Comparison of ENCODE assay signal across 13 cellular contexts in the genomic region with DNA sequence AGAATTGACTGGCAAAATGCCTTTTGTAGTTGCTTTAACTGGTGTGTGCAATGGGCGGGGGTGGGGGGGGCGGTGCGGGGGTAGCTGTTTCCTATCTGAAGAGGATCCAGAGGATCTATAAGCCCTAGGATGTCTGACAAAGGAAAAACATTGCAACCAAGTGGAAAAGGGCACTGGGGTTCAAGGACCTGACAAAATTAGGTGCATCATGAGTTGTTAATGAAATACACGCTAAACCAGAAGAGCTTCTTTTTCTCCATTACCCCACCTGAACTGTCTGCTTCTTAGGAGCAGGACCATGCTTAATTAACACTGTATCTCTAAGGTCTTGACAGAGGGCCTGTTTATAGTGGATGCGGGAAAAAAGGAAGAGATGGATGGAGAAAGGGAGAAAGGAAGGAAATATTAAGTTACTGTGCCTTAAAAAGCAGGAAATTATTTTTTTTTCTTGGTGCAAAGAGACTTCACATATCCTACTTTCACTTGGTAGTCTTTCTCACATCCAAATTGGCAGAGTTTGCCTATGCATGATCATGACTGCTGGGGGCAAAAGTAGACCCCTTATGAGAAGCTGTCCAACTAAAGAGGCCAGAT. TPM values are rescaled to one million over a fixed set of nuclear protein-coding genes. Genes with fewer than 3 reads are reported as not detected.
DNase-seq lines count a peak whose midpoint lies in the region; ATAC-seq and TF ChIP-seq lines count a peak whose summit lies in the region.
"Had no signal": no experiment of that assay in that cellular context is flagged by ENCODE, and none has a peak within 500 bp of the region (broad histone marks: within the 10 kb centered on the region; RNA-seq: fewer than 3 reads in every experiment).

No MANE protein-coding gene starts in this region.

- TF ChIP-seq CTCF in ascending aorta (IDR thresholded peaks at IDR 0.05) (no peak), foreskin keratinocyte (conservative IDR thresholded peaks at IDR 0.05) (no peak), adrenal gland (IDR thresholded peaks at IDR 0.05) (no peak)

- H3K27me3 ChIP-seq in H7 (ENCODE audit: control insufficient read depth, insufficient read depth, low read length) = no peaks in the 10 kb centered on the region
- no peaks in the 10 kb centered on the region for H3K27me3 ChIP-seq in ascending aorta
- H3K27me3 ChIP-seq in foreskin keratinocyte = no peaks in the 10 kb centered on the region
- no peaks in the 10 kb centered on the region for H3K27me3 ChIP-seq in stomach smooth muscle (ENCODE audit: control insufficient read depth in 1 of 2, insufficient read depth in 2 of 2, low read length in 2 of 2)
- H3K27me3 ChIP-seq in adrenal gland = no peaks in the 10 kb centered on the region

- H3K36me3 ChIP-seq in H7 (replicated peaks; ENCODE audit: control insufficient read depth, insufficient read depth, low read length) = peaks cover 21% of the 10 kb centered on the region
- H3K36me3 ChIP-seq in ascending aorta = no peaks in the 10 kb centered on the region
- H3K36me3 ChIP-seq in stomach smooth muscle (ENCODE audit: control insufficient read depth in 2 of 2, insufficient read depth in 2 of 2, low read length in 2 of 2) = no peaks in the 10 kb centered on the region
- peaks cover 0 to 4% of the 10 kb centered on the region in 2 donors for H3K36me3 ChIP-seq in adrenal gland (replicated peaks in 1 of 2)

- intact Hi-C loops in ascending aorta (cut with DNase I) (loop anchor here (10.0 kb wide), 1 partner anchor 1838 kb away; the partner anchor contains the start of gene EPC2), adrenal gland (cut with DNase I) (no loop called here)

- H3K4me1 ChIP-seq in ascending aorta (peaks cover 11 to 59% of the 10 kb centered on the region in 2 donors), foreskin keratinocyte (peaks cover 63% of the 10 kb centered on the region), stomach smooth muscle (ENCODE audit: control insufficient read depth, insufficient read depth, low read length) (peaks cover 33% of the 10 kb centered on the region), adrenal gland (replicated peaks in 1 of 2) (peaks cover 31 to 68% of the 10 kb centered on the region in 2 donors)

- H3K4me3 ChIP-seq in H7 (ENCODE audit: insufficient read depth, low read depth, low read length) (no peak overlapping the region), ascending aorta (peak overlapping the region; percentile 2 to 11), stomach smooth muscle (ENCODE audit: low read length in 2 of 2) (peak overlapping the region; percentile 16 to 41), adrenal gland (peak overlapping the region in 1 of 4 donors; percentile 21)

- TF ChIP-seq POLR2A in adrenal gland (IDR thresholded peaks at IDR 0.05) = no peak

- DNase-seq in H7 = peak; percentile 10
- no peak for DNase-seq in ascending aorta (ENCODE audit: low spot score in 2 of 2)
- peak; percentile 44 to 68 for DNase-seq in foreskin keratinocyte
- DNase-seq in adrenal gland = no peak
- DNase-seq in stimulated activated CD4-positive, alpha-beta T cell treated with anti-CD3 and anti-CD28 coated beads, Interleukin-4, amount 100 ng/mL, for 1 hour = no peak
- DNase-seq in NCI-H1694 treated with DMSO at 0.1 percent for 48 hours (lab: John Stamatoyannopoulos, UW) = no peak
- DNase-seq in SKM-1 treated with dmso at 0.1 percent for 144 hours (lab: John Stamatoyannopoulos, UW; ENCODE audit: unreplicated experiment) = no peak
- DNase-seq: activated T-cell treated with anti-CD3 and anti-CD28 coated beads, Interleukin-2, amount 50 U/mL, for 72 hours; NCI-H1417 treated with DMSO at 0.1 percent for 48 hours; stimulated activated CD4-positive, alpha-beta T cell treated with anti-CD3 and anti-CD28 coated beads, Interleukin-15, amount 100 ng/mL, for 24 hours had no signal

- 51 to 63% (median 52%) methylated on average over 5 of the region's 5 CpGs for WGBS in adrenal gland, 4 donors

- H3K9me3 ChIP-seq in ascending aorta (no peaks in the 10 kb centered on the region), stomach smooth muscle (ENCODE audit: control insufficient read depth in 2 of 2, low read length in 2 of 2) (no peaks in the 10 kb centered on the region), adrenal gland (replicated peaks in 1 of 3) (no peaks in the 10 kb centered on the region)

- no peak for ATAC-seq in foreskin keratinocyte
- ATAC-seq: activated CD4-positive, CD25-positive, alpha-beta regulatory T cell treated with anti-CD3 and anti-CD28 coated beads, Interleukin-2, amount 50 U/mL, for 24 hours; activated T-cell treated with anti-CD3 and anti-CD28 coated beads, Interleukin-2, amount 50 U/mL, for 72 hours; natural killer cell treated with Interleukin-12 subunit alpha and Interleukin-12 subunit beta and Interleukin-15 and Interleukin-18, amount 100 ng/mL, for 72 hours had no signal

- H3K27ac ChIP-seq in ascending aorta (peak overlapping the region; percentile 38 to 70), foreskin keratinocyte (peak overlapping the region; percentile 94), stomach smooth muscle (ENCODE audit: low read length) (peak overlapping the region; percentile 26), adrenal gland (peak overlapping the region in 2 of 5 donors; percentile 91 to 95)

- no peak overlapping the region for H3K9ac ChIP-seq in stomach smooth muscle (ENCODE audit: low read length in 2 of 2)

RNA-seq across cellular contexts. Expression of gene RND3, which starts 4.7 kb away (rescaled TPM):
- total RNA-seq in H7 (2014; rRNA removed; shearing (Covaris generic)) = 53.3 and 76.6 TPM in 2 replicates
- 10.7 TPM for total RNA-seq in ascending aorta
- total RNA-seq in foreskin keratinocyte = 60.8 and 61.3 TPM in 2 replicates
- 23.7 and 29.0 TPM in 2 replicates for polyA plus RNA-seq in foreskin keratinocyte
- total RNA-seq in adrenal gland = 100 to 1,000 TPM in 1 of 8 donors, 10 to 100 TPM in 7; 25.3 to 118 (median 56.2) TPM
- polyA plus RNA-seq in adrenal gland = 10 to 100 TPM; 29.0 to 40.2 (median 37.7) TPM
- total RNA-seq: activated T-cell treated with anti-CD3 and anti-CD28 coated beads, Interleukin-2, amount 50 U/mL, for 72 hours; natural killer cell treated with Interleukin-12 subunit alpha and Interleukin-12 subunit beta and Interleukin-15 and Interleukin-18, amount 100 ng/mL, for 72 hours had no signal

Comparison
In these comparisons a context has a peak if more than half of its experiments do, and no peak if none do; other contexts are left out.
1. DNase-seq: peak in H7 (single experiment) and foreskin keratinocyte (2 of 2); none in ascending aorta (0 of 2), adrenal gland (0 of 7), stimulated activated CD4-positive, alpha-beta T cell treated with anti-CD3 and anti-CD28 coated beads, Interleukin-4, amount 100 ng/mL, for 1 hour (single experiment), NCI-H1694 treated with DMSO at 0.1 percent for 48 hours (single experiment) and SKM-1 treated with dmso at 0.1 percent for 144 hours (single experiment).